16 cellular contexts compared by ENCODE assay signal in the genomic region with DNA sequence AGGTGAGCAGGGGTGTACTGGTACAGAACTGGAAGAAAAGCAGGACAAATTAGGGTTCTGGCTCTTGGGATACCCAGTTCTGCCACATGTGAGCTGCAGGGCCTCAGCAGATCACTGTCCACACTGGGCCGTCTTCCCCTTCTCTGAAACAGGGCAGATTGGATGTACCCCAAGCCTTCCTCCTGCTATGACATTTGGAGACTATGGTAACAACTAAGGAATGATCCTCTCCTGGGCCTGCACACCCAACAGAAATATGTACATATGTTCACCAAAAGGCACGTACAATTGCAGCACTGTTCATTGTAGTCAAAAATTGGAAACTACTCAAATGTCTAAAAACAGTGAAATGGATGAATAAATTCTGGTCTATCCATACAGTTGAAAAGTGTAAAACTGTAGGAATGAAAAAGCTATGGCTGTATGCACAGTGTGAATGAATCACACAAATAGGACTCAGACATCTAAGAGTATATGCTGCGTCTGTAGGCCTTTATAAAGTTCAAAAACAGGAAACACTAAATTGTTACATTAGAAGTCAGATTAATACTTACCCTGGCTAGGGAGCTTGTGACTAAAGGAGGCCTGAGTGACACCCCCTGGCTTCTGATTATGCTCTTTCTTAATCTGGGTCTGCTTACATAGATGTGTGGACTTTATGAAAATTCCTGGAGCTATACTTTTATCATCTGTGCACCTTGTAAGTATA.
"Had no signal": no experiment of that assay in that cellular context is flagged by ENCODE, and none has a peak within 500 bp of the region (broad histone marks: within the 10 kb centered on the region; RNA-seq: fewer than 3 reads in every experiment).

No MANE protein-coding gene starts in this region.

- H3K36me3 Mint-ChIP-seq: activated naive CD4-positive, alpha-beta T cell treated with anti-CD3 and anti-CD28 coated beads, Interleukin-2, amount 50 U/mL, for 24 hours had no signal

- H3K4me3 Mint-ChIP-seq: dendritic cell treated with granulocyte-macrophage colony-stimulating factor and Interleukin-4, amounts not matched to agents 40 ng/mL and 50 ng/mL, for 4 days; stimulated activated naive CD8-positive, alpha-beta T cell treated with anti-CD3 and anti-CD28 coated beads, Interleukin-15, Interleukin-2, amounts not matched to agents 100 ng/mL and 50 ng/mL, for 24 hours had no signal

- H3K36me3 ChIP-seq: sigmoid colon, spleen, suprapubic skin, upper lobe of left lung, WERI-Rb-1 had no signal

- H3K4me1 ChIP-seq: parathyroid adenoma had no signal

- H3K4me3 ChIP-seq: sigmoid colon, SK-N-MC, spleen, suprapubic skin, upper lobe of left lung had no signal

- H3K27ac Mint-ChIP-seq: dendritic cell treated with granulocyte-macrophage colony-stimulating factor and Interleukin-4, amounts not matched to agents 40 ng/mL and 50 ng/mL, for 4 days; stimulated activated naive CD8-positive, alpha-beta T cell treated with anti-CD3 and anti-CD28 coated beads, Interleukin-15, Interleukin-2, amounts not matched to agents 100 ng/mL and 50 ng/mL, for 24 hours had no signal

- H3K27ac ChIP-seq: parathyroid adenoma, sigmoid colon, SK-N-MC, spleen, suprapubic skin, upper lobe of left lung, WERI-Rb-1 had no signal

- H3K9me3 Mint-ChIP-seq: activated naive CD4-positive, alpha-beta T cell treated with anti-CD3 and anti-CD28 coated beads, Interleukin-2, amount 50 U/mL, for 24 hours; dendritic cell treated with granulocyte-macrophage colony-stimulating factor and Interleukin-4, amounts not matched to agents 40 ng/mL and 50 ng/mL, for 4 days; stimulated activated naive CD8-positive, alpha-beta T cell treated with anti-CD3 and anti-CD28 coated beads, Interleukin-15, Interleukin-2, amounts not matched to agents 100 ng/mL and 50 ng/mL, for 24 hours had no signal

- H3K9ac ChIP-seq: parathyroid adenoma had no signal

- H3K79me2 ChIP-seq: parathyroid adenoma had no signal

- H2AFZ ChIP-seq: parathyroid adenoma had no signal

- DNase-seq: activated CD4-positive, alpha-beta T cell treated with anti-CD3 and anti-CD28 coated beads for 48 hours; activated T-cell treated with anti-CD3 and anti-CD28 coated beads for 4 hours; cerebellar nuclear complex; erythroblast; islet precursor cell; midbrain; sigmoid colon; spleen; upper lobe of left lung; WERI-Rb-1 had no signal

- H3K27me3 Mint-ChIP-seq: activated naive CD4-positive, alpha-beta T cell treated with anti-CD3 and anti-CD28 coated beads, Interleukin-2, amount 50 U/mL, for 24 hours; dendritic cell treated with granulocyte-macrophage colony-stimulating factor and Interleukin-4, amounts not matched to agents 40 ng/mL and 50 ng/mL, for 4 days; stimulated activated naive CD8-positive, alpha-beta T cell treated with anti-CD3 and anti-CD28 coated beads, Interleukin-15, Interleukin-2, amounts not matched to agents 100 ng/mL and 50 ng/mL, for 24 hours had no signal

- H3K27me3 ChIP-seq: sigmoid colon, spleen, suprapubic skin, upper lobe of left lung had no signal

- H3K9me3 ChIP-seq: sigmoid colon, spleen, suprapubic skin, upper lobe of left lung had no signal
